ENCODE assay signal across 8 cellular contexts in genomic region chr7:27184342-27185012, GRCh38. TPM values are rescaled to one million over a fixed set of nuclear protein-coding genes. Genes with fewer than 3 reads are reported as not detected.
A peak's percentile ranks its signal among the peaks of the same experiment; 100 is the strongest.
DNase-seq lines count a peak whose midpoint lies in the region; ATAC-seq and TF ChIP-seq lines count a peak whose summit lies in the region.

No MANE protein-coding gene starts in this region.

- H3K4me3 Mint-ChIP-seq in neural crest cell, result peak overlapping the region; percentile 67

- H3K9me3 Mint-ChIP-seq in neural crest cell, result no peaks in the 10 kb centered on the region

- H3K27me3 ChIP-seq in effector memory CD4-positive, alpha-beta T cell (replicated peaks; ENCODE audit: control insufficient read depth, insufficient read depth, low read length, poor library complexity, severe bottlenecking), result peaks cover 86% of the 10 kb centered on the region

- peaks cover 57% of the 10 kb centered on the region for H3K4me1 ChIP-seq in effector memory CD4-positive, alpha-beta T cell (ENCODE audit: control insufficient read depth, insufficient read depth, low read length, poor library complexity, severe bottlenecking)

- H3K27ac Mint-ChIP-seq in neural crest cell (ENCODE audit: unreplicated experiment), result no peak overlapping the region

- TF ChIP-seq CTCF in neural crest cell (conservative IDR thresholded peaks at IDR 0.05), result no peak

- no peak for ATAC-seq in HG03378 (IDR thresholded peaks at IDR 0.05; ENCODE audit: unreplicated experiment)

- H3K4me3 ChIP-seq in effector memory CD4-positive, alpha-beta T cell (ENCODE audit: insufficient read depth, low read depth, low read length, poor library complexity, severe bottlenecking), result peak overlapping the region; percentile 42

- no peaks in the 10 kb centered on the region for H3K36me3 ChIP-seq in effector memory CD4-positive, alpha-beta T cell (ENCODE audit: control insufficient read depth, insufficient read depth, low read length)

- no peak overlapping the region for H3K27ac ChIP-seq in effector memory CD4-positive, alpha-beta T cell (ENCODE audit: insufficient read depth, low read length, poor library complexity, severe bottlenecking)

- no peaks in the 10 kb centered on the region for H3K9me3 ChIP-seq in effector memory CD4-positive, alpha-beta T cell (ENCODE audit: control insufficient read depth, low read length)

- H3K36me3 Mint-ChIP-seq in neural crest cell (ENCODE audit: low read depth), result peaks cover 5% of the 10 kb centered on the region

- H3K27me3 Mint-ChIP-seq in neural crest cell (ENCODE audit: low read depth), result peaks cover 100% of the 10 kb centered on the region

- peaks cover 10% of the 10 kb centered on the region for H3K4me1 Mint-ChIP-seq in neural crest cell

- peak; percentile 75 for DNase-seq in NCI-H748 (lab: John Stamatoyannopoulos, UW; ENCODE audit: unreplicated experiment)
- DNase-seq in NCI-H748 treated with DMSO at 0.1 percent for 48 hours (lab: John Stamatoyannopoulos, UW), result no peak
- peak; percentile 68 for DNase-seq in RKO (ENCODE audit: low spot score)
- DNase-seq in effector memory CD4-positive, alpha-beta T cell, result no peak
- no peak for DNase-seq in neural crest cell (ENCODE audit: low read depth, low spot score)
- DNase-seq in iPS-NIHi11 (ENCODE audit: low spot score), result no peak
- DNase-seq in NCI-H774 (lab: John Stamatoyannopoulos, UW), result no peak

RNA-seq across cellular contexts. Expression of gene HOXA11, which starts 0.6 kb away (rescaled TPM):
- total RNA-seq in neural crest cell, result not detected in 2 replicates

RNA-seq across cellular contexts. Expression of gene HOXA10, which starts 10.4 kb away (rescaled TPM):
- 0.35 TPM in 1 of 2 replicates, not detected in the other for total RNA-seq in neural crest cell

RNA-seq across cellular contexts. Expression of gene HOXA13, which starts 15.4 kb away (rescaled TPM):
- not detected in 2 replicates for total RNA-seq in neural crest cell

RNA-seq across cellular contexts. Expression of gene HOXA9, which starts 19.1 kb away (rescaled TPM):
- 9.0 and 10.0 TPM in 2 replicates for total RNA-seq in neural crest cell

RNA-seq across cellular contexts. Expression of gene HOXA7, which starts 28.0 kb away (rescaled TPM):
- 7.1 and 8.8 TPM in 2 replicates for total RNA-seq in neural crest cell

Comparison
In these comparisons a context has a peak if more than half of its experiments do, and no peak if none do; other contexts are left out.
1. DNase-seq: peak in NCI-H748 (single experiment) and RKO (single experiment); none in NCI-H748 treated with DMSO at 0.1 percent for 48 hours (single experiment), effector memory CD4-positive, alpha-beta T cell (0 of 3), neural crest cell (single experiment), iPS-NIHi11 (single experiment) and NCI-H774 (single experiment).